ENCODE assay signal across 8 cellular contexts in the genomic region with DNA sequence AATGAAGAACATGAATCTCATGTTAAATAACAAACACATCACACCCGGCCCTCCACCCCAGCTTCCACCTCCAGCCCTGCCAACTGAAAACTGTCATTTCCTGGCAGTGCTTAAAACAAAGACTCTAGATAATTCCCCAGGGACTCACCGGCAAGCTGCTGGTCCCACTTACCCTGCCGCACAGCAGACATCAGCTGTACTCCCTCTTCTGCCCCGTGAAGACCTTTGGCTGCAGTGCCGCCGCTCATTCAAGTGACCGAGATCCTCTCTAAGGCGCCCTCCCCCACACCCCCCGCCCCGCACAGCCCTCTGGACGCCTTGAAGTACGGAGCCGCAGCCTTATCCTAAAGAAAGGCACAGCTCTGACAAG. TPM values are rescaled to one million over a fixed set of nuclear protein-coding genes. Genes with fewer than 3 reads are reported as not detected.
DNase-seq lines count a peak whose midpoint lies in the region; ATAC-seq, FAIRE-seq and TF ChIP-seq lines count a peak whose summit lies in the region.

No MANE protein-coding gene starts in this region.

- peak; percentile 19 for ATAC-seq in HG02884 (IDR thresholded peaks at IDR 0.05; ENCODE audit: unreplicated experiment)
- ATAC-seq in pancreas: peak; percentile 64 to 76 (median 74)

- no peaks in the 10 kb centered on the region for H3K27me3 Mint-ChIP-seq in activated naive CD8-positive, alpha-beta T cell treated with anti-CD3 and anti-CD28 coated beads for 36 hours

- peak overlapping the region in 3 of 4 donors; percentile 47 to 80 (median 75) for H3K27ac ChIP-seq in pancreas

- peak; percentile 34 for DNase-seq in stimulated activated CD4-positive, alpha-beta T cell treated with anti-CD3 and anti-CD28 coated beads, Interleukin-4, amount 100 ng/mL, for 24 hours
- DNase-seq in stimulated activated CD4-positive, alpha-beta T cell treated with anti-CD3 and anti-CD28 coated beads, Interleukin-2, amount 100 ng/mL, for 48 hours: no peak
- DNase-seq in NCI-H345 treated with DMSO at 0.1 percent for 48 hours (lab: John Stamatoyannopoulos, UW; ENCODE audit: unreplicated experiment) (peak; percentile 36), cardiac septum (ENCODE audit: low spot score) (peak; percentile 88), pancreas (peak in 2 of 6 donors; percentile 55 to 69), inferior parietal cortex (ENCODE audit: extremely low spot score) (no peak)
- DNase-seq in activated naive CD8-positive, alpha-beta T cell treated with anti-CD3 and anti-CD28 coated beads for 36 hours: no peak

- no peaks in the 10 kb centered on the region for H3K36me3 Mint-ChIP-seq in activated naive CD8-positive, alpha-beta T cell treated with anti-CD3 and anti-CD28 coated beads for 36 hours

- peak overlapping the region; percentile 30 to 75 (median 57) for H3K4me3 ChIP-seq in pancreas

- 0 to 1% methylated on average over 13 of the region's 13 CpGs for WGBS in pancreas, 2 donors

- no peak for FAIRE-seq in pancreas (lab: Jason Lieb, UNC)

- H3K4me1 ChIP-seq in pancreas: peaks cover 8 to 21% (median 9%) of the 10 kb centered on the region in 3 donors

- H3K27me3 ChIP-seq in pancreas: no peaks in the 10 kb centered on the region

- H3K4me3 Mint-ChIP-seq in activated naive CD8-positive, alpha-beta T cell treated with anti-CD3 and anti-CD28 coated beads for 36 hours: peak overlapping the region; percentile 97

- H3K9me3 ChIP-seq in pancreas: no peaks in the 10 kb centered on the region

- peak overlapping the region; percentile 90 for H3K27ac Mint-ChIP-seq in activated naive CD8-positive, alpha-beta T cell treated with anti-CD3 and anti-CD28 coated beads for 36 hours

- H3K36me3 ChIP-seq in pancreas: no peaks in the 10 kb centered on the region

- intact Hi-C loops in cardiac septum (cut with DNase I): loop anchor here (1.0 to 5.0 kb wide), 2 partner anchors 13 to 90 kb away; partner anchors contain the start of gene RHOBTB3
- intact Hi-C loops in pancreas (cut with DNase I): no loop called here

- H3K4me1 Mint-ChIP-seq in activated naive CD8-positive, alpha-beta T cell treated with anti-CD3 and anti-CD28 coated beads for 36 hours: peaks cover 55% of the 10 kb centered on the region

- no peaks in the 10 kb centered on the region for H3K9me3 Mint-ChIP-seq in activated naive CD8-positive, alpha-beta T cell treated with anti-CD3 and anti-CD28 coated beads for 36 hours

- no peak for TF ChIP-seq CTCF in pancreas (IDR thresholded peaks at IDR 0.05)

RNA-seq across cellular contexts. Expression of gene GLRX, which starts 0.5 kb away (rescaled TPM):
- total RNA-seq in activated naive CD8-positive, alpha-beta T cell treated with anti-CD3 and anti-CD28 coated beads for 36 hours: 10 to 100 TPM; 26.4 to 29.5 TPM
- total RNA-seq in cardiac septum (119 TPM), pancreas (10 to 100 TPM in 1 of 6 donors, 1 to 10 TPM in 5; 1.7 to 11.2 (median 4.4) TPM)
- 10 to 100 TPM; 15.7 to 20.9 TPM for polyA plus RNA-seq in pancreas

Comparison
In these comparisons a context has a peak if more than half of its experiments do, and no peak if none do; other contexts are left out.
1. DNase-seq: peak in stimulated activated CD4-positive, alpha-beta T cell treated with anti-CD3 and anti-CD28 coated beads, Interleukin-4, amount 100 ng/mL, for 24 hours (single experiment), NCI-H345 treated with DMSO at 0.1 percent for 48 hours (single experiment) and cardiac septum (single experiment); none in stimulated activated CD4-positive, alpha-beta T cell treated with anti-CD3 and anti-CD28 coated beads, Interleukin-2, amount 100 ng/mL, for 48 hours (0 of 2), activated naive CD8-positive, alpha-beta T cell treated with anti-CD3 and anti-CD28 coated beads for 36 hours (single experiment) and inferior parietal cortex (single experiment).